Comparison of ENCODE assay signal across 19 cellular contexts in the genomic region with DNA sequence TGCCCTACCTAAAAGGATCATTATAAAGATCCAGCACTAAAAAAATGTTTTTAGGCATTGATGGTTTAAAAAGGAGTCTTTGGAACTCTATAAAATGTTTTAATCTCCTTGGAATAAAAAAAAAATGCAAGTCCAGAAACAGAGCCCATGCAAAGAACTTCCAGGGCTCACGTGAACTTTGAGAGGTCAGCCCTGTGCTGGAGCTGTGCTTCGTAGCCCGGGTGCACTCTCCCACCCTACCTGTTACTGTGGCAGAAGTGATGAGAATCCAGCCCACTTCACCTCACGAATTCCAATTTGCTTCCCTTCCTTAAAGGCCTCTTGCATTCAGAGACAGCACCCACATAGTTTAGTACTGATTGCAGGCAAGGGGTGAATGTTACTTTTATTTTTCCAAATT.
DNase-seq lines count a peak whose midpoint lies in the region; ATAC-seq and TF ChIP-seq lines count a peak whose summit lies in the region.
"Had no signal": no experiment of that assay in that cellular context is flagged by ENCODE, and none has a peak within 500 bp of the region (broad histone marks: within the 10 kb centered on the region; RNA-seq: fewer than 3 reads in every experiment).

No MANE protein-coding gene starts in this region.

- DNase-seq in cardiac muscle cell (ENCODE audit: low read depth in 1 of 2, low spot score in 1 of 2) (no peak), left ventricle myocardium superior (no peak), neuronal stem cell (ENCODE audit: low spot score) (no peak), gastrocnemius medialis (no peak), type B pancreatic cell (ENCODE audit: extremely low spot score, unreplicated experiment) (no peak), glutamatergic neuron (no peak), CD1c-positive myeloid dendritic cell (ENCODE audit: extremely low spot score) (no peak)
- no peak for DNase-seq in activated T-helper 2 cell treated with anti-CD3 and anti-CD28 coated beads, Interferon-gamma antibody, Interleukin-2, Interleukin-4, amounts not matched to agents 10 μg/mL and 5 μg/mL and 100 μg/mL, durations not matched to agents 14 hours and 24 hours and 36 hours (ENCODE audit: low spot score)
- DNase-seq: 8988T; ACHN; BE2C; C1 segment of cervical spinal cord; Caco-2; Calu3; CD4-positive, alpha-beta T cell; CD8-positive, alpha-beta T cell; GF-D8 had no signal

- no peak overlapping the region for H3K14ac ChIP-seq in neuronal stem cell (ENCODE audit: low read length)

- no peak overlapping the region for H2BK5ac ChIP-seq in neuronal stem cell (ENCODE audit: low read length)

- H3K36me3 ChIP-seq in cardiac muscle cell (no peaks in the 10 kb centered on the region), neuronal stem cell (replicated peaks in 1 of 2; ENCODE audit: control insufficient read depth in 2 of 2, insufficient read depth in 2 of 2, low read length in 2 of 2) (no peaks in the 10 kb centered on the region), gastrocnemius medialis (no peaks in the 10 kb centered on the region)
- H3K36me3 ChIP-seq: BE2C, BLaER1 had no signal

- no peak for TF ChIP-seq CTCF in cardiac muscle cell (IDR thresholded peaks at IDR 0.05; ENCODE audit: low read depth, low read length)
- TF ChIP-seq CTCF in gastrocnemius medialis (IDR thresholded peaks at IDR 0.05 in 4 of 5, conservative IDR thresholded peaks at IDR 0.05 in 1 of 5), result no peak
- TF ChIP-seq CTCF in type B pancreatic cell (conservative IDR thresholded peaks at IDR 0.05), result no peak
- TF ChIP-seq CTCF in glutamatergic neuron (IDR thresholded peaks at IDR 0.05; ENCODE audit: partially characterized antibody, unreplicated experiment), result no peak

- in situ Hi-C loops in gastrocnemius medialis (cut with MboI; ENCODE audit: low sequenced_read_pairs in 4 of 4), result no loop called here

- H2BK12ac ChIP-seq in neuronal stem cell (ENCODE audit: low read length), result no peak overlapping the region

- no peak overlapping the region for H3K4ac ChIP-seq in neuronal stem cell (ENCODE audit: low read length)

- H3K27me3 ChIP-seq in cardiac muscle cell (no peaks in the 10 kb centered on the region), neuronal stem cell (ENCODE audit: control insufficient read depth in 3 of 3, insufficient read depth in 3 of 3, low read depth in 1 of 3, low read length in 3 of 3) (peaks cover 0 to 2% (median 0%) of the 10 kb centered on the region in 3 experiments), gastrocnemius medialis (no peaks in the 10 kb centered on the region)
- H3K27me3 ChIP-seq: BE2C, BLaER1 had no signal

- peaks cover 18% of the 10 kb centered on the region for H3K4me1 ChIP-seq in cardiac muscle cell (ENCODE audit: low read depth)
- no peaks in the 10 kb centered on the region for H3K4me1 ChIP-seq in neuronal stem cell (ENCODE audit: control insufficient read depth in 2 of 2, insufficient read depth in 1 of 2, low read depth in 1 of 2, low read length in 2 of 2)
- H3K4me1 ChIP-seq in gastrocnemius medialis, result peaks cover 16 to 27% of the 10 kb centered on the region in 2 donors
- H3K4me1 ChIP-seq: BE2C, Caco-2 had no signal

- H2AK5ac ChIP-seq in neuronal stem cell (ENCODE audit: low read depth, low read length), result no peak overlapping the region

- H3K36me3 Mint-ChIP-seq in type B pancreatic cell (peaks cover 3% of the 10 kb centered on the region), glutamatergic neuron (ENCODE audit: unreplicated experiment) (peaks cover 7% of the 10 kb centered on the region)
- no peaks in the 10 kb centered on the region for H3K36me3 Mint-ChIP-seq in activated T-helper 2 cell treated with anti-CD3 and anti-CD28 coated beads, Interferon-gamma antibody, Interleukin-2, Interleukin-4, amounts not matched to agents 10 μg/mL and 5 μg/mL and 100 μg/mL, durations not matched to agents 14 hours and 24 hours and 36 hours (ENCODE audit: low read depth)
- H3K36me3 Mint-ChIP-seq: CD14-positive monocyte; CD8-positive, alpha-beta T cell had no signal

- no peaks in the 10 kb centered on the region for H3K27me3 Mint-ChIP-seq in type B pancreatic cell
- no peaks in the 10 kb centered on the region for H3K27me3 Mint-ChIP-seq in activated T-helper 2 cell treated with anti-CD3 and anti-CD28 coated beads, Interferon-gamma antibody, Interleukin-2, Interleukin-4, amounts not matched to agents 10 μg/mL and 5 μg/mL and 100 μg/mL, durations not matched to agents 14 hours and 24 hours and 36 hours (ENCODE audit: low read depth)
- no peaks in the 10 kb centered on the region for H3K27me3 Mint-ChIP-seq in glutamatergic neuron (ENCODE audit: unreplicated experiment)
- H3K27me3 Mint-ChIP-seq: CD4-positive, alpha-beta T cell had no signal

- H2BK120ac ChIP-seq in neuronal stem cell (ENCODE audit: low read depth, low read length), result no peak overlapping the region

- H3K27ac Mint-ChIP-seq in type B pancreatic cell, result peak overlapping the region; percentile 55
- no peak overlapping the region for H3K27ac Mint-ChIP-seq in activated T-helper 2 cell treated with anti-CD3 and anti-CD28 coated beads, Interferon-gamma antibody, Interleukin-2, Interleukin-4, amounts not matched to agents 10 μg/mL and 5 μg/mL and 100 μg/mL, durations not matched to agents 14 hours and 24 hours and 36 hours
- H3K27ac Mint-ChIP-seq in glutamatergic neuron (ENCODE audit: unreplicated experiment), result no peak overlapping the region
- H3K27ac Mint-ChIP-seq: CD14-positive monocyte; CD4-positive, alpha-beta T cell; CD8-positive, alpha-beta T cell had no signal

- H3K18ac ChIP-seq in neuronal stem cell (ENCODE audit: low read length), result no peak overlapping the region

- H4K91ac ChIP-seq in neuronal stem cell (ENCODE audit: low read depth, low read length, poor library complexity), result no peak overlapping the region

- no peak overlapping the region for H3K4me3 Mint-ChIP-seq in type B pancreatic cell
- no peak overlapping the region for H3K4me3 Mint-ChIP-seq in activated T-helper 2 cell treated with anti-CD3 and anti-CD28 coated beads, Interferon-gamma antibody, Interleukin-2, Interleukin-4, amounts not matched to agents 10 μg/mL and 5 μg/mL and 100 μg/mL, durations not matched to agents 14 hours and 24 hours and 36 hours (ENCODE audit: low read depth)
- no peak overlapping the region for H3K4me3 Mint-ChIP-seq in glutamatergic neuron (ENCODE audit: unreplicated experiment)
- H3K4me3 Mint-ChIP-seq: CD14-positive monocyte; CD4-positive, alpha-beta T cell; CD8-positive, alpha-beta T cell had no signal

- H3K9me3 Mint-ChIP-seq in type B pancreatic cell (no peaks in the 10 kb centered on the region), glutamatergic neuron (ENCODE audit: unreplicated experiment) (no peaks in the 10 kb centered on the region)
- H3K9me3 Mint-ChIP-seq in activated T-helper 2 cell treated with anti-CD3 and anti-CD28 coated beads, Interferon-gamma antibody, Interleukin-2, Interleukin-4, amounts not matched to agents 10 μg/mL and 5 μg/mL and 100 μg/mL, durations not matched to agents 14 hours and 24 hours and 36 hours, result no peaks in the 10 kb centered on the region
- H3K9me3 Mint-ChIP-seq: CD4-positive, alpha-beta T cell; CD8-positive, alpha-beta T cell had no signal

- intact Hi-C loops in left ventricle myocardium superior (cut with micrococcal nuclease) (no loop called here), gastrocnemius medialis (cut with DNase I; ENCODE audit: low total_unique reads) (no loop called here)
- intact Hi-C loops in activated T-helper 2 cell treated with anti-CD3 and anti-CD28 coated beads, Interferon-gamma antibody, Interleukin-2, Interleukin-4, amounts not matched to agents 10 μg/mL and 5 μg/mL and 100 μg/mL, durations not matched to agents 14 hours and 24 hours and 36 hours (cut with micrococcal nuclease), result no loop called here

- peaks cover 28% of the 10 kb centered on the region for H3K4me1 Mint-ChIP-seq in type B pancreatic cell (ENCODE audit: unreplicated experiment)
- no peaks in the 10 kb centered on the region for H3K4me1 Mint-ChIP-seq in activated T-helper 2 cell treated with anti-CD3 and anti-CD28 coated beads, Interferon-gamma antibody, Interleukin-2, Interleukin-4, amounts not matched to agents 10 μg/mL and 5 μg/mL and 100 μg/mL, durations not matched to agents 14 hours and 24 hours and 36 hours (ENCODE audit: low read depth)
- peaks cover 5% of the 10 kb centered on the region for H3K4me1 Mint-ChIP-seq in glutamatergic neuron (ENCODE audit: low read depth, unreplicated experiment)
- H3K4me1 Mint-ChIP-seq: CD14-positive monocyte had no signal

- H3K27ac ChIP-seq in cardiac muscle cell, result peak overlapping the region; percentile 5
- no peak overlapping the region for H3K27ac ChIP-seq in neuronal stem cell (replicated peaks; ENCODE audit: low read length)
- peak overlapping the region; percentile 50 to 70 (median 63) for H3K27ac ChIP-seq in gastrocnemius medialis
- H3K27ac ChIP-seq: BLaER1 had no signal

- no peak overlapping the region for H3K4me2 ChIP-seq in neuronal stem cell (ENCODE audit: insufficient read depth, low read length, poor library complexity, severe bottlenecking)
- H3K4me2 ChIP-seq: BLaER1 had no signal

- H2AFZ ChIP-seq in neuronal stem cell (ENCODE audit: low read length), result no peak overlapping the region

- H3K79me1 ChIP-seq in neuronal stem cell (ENCODE audit: low read depth, low read length), result no peaks in the 10 kb centered on the region

- H3K9ac ChIP-seq in neuronal stem cell (ENCODE audit: low read depth, low read length, poor library complexity), result no peak overlapping the region
- H3K9ac ChIP-seq: BLaER1 had no signal

- no peak overlapping the region for H2BK15ac ChIP-seq in neuronal stem cell (ENCODE audit: low read length)

- peak overlapping the region; percentile 65 for H4K8ac ChIP-seq in neuronal stem cell (ENCODE audit: low read depth, low read length)

- WGBS in neuronal stem cell (ENCODE audit: extremely low coverage in 2 of 2, insufficient read length in 2 of 2, insufficient replicate concordance in 1 of 2), 2 donors, result no CpG with 5 or more reads among the region's 4 CpGs

- no peak for TF ChIP-seq POLR2A in gastrocnemius medialis (IDR thresholded peaks at IDR 0.05)

- no peaks in the 10 kb centered on the region for H3K9me3 ChIP-seq in cardiac muscle cell (ENCODE audit: low read depth)
- H3K9me3 ChIP-seq in neuronal stem cell (replicated peaks in 1 of 2; ENCODE audit: control insufficient read depth in 2 of 2, insufficient read depth in 1 of 2, low read depth in 1 of 2, low read length in 2 of 2), result no peaks in the 10 kb centered on the region
- no peaks in the 10 kb centered on the region for H3K9me3 ChIP-seq in gastrocnemius medialis
- H3K9me3 ChIP-seq: BE2C, Caco-2 had no signal

- H3K23ac ChIP-seq in neuronal stem cell (ENCODE audit: low read depth, low read length, poor library complexity), result no peak overlapping the region

- no peak overlapping the region for H3K4me3 ChIP-seq in cardiac muscle cell
- no peak overlapping the region for H3K4me3 ChIP-seq in neuronal stem cell (ENCODE audit: low read length in 2 of 2)
- no peak overlapping the region for H3K4me3 ChIP-seq in gastrocnemius medialis
- H3K4me3 ChIP-seq: BLaER1 had no signal

- ATAC-seq in left ventricle myocardium superior (no peak), gastrocnemius medialis (peak; percentile 46 to 51)
- ATAC-seq: CD8-positive, alpha-beta T cell had no signal
